11 cellular contexts compared by ENCODE assay signal in the genomic region with DNA sequence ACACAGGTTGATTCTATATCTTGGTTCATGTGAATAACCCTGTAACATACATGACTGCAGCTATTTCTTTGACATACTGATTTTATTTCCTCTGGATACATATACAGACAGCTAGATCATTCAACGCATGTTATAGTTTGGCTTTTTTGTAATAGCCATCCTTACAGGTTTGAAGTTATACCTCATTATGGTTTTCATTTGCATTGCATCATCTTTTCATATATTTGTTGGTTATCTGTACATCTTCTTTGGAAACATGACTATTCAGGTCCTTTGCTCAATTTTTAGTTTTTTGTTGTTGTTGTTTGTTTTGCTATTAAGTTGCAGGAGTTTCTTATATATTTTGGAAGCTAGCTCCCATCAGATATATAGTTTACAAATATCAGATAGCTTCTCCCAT.
"Had no signal": no experiment of that assay in that cellular context is flagged by ENCODE, and none has a peak within 500 bp of the region (broad histone marks: within the 10 kb centered on the region; RNA-seq: fewer than 3 reads in every experiment).

No MANE protein-coding gene starts in this region.

- H2AFZ ChIP-seq: GM23248, GM23338 had no signal

- H3K4me3 ChIP-seq: GM23248, GM23338, HAP-1 had no signal

- H3K36me3 ChIP-seq: HAP-1 had no signal

- H3K4me1 ChIP-seq: HAP-1 had no signal

- H3K9me3 ChIP-seq: HAP-1 had no signal

- H3K27ac ChIP-seq: GM23248 had no signal

- FAIRE-seq: H1, H54 had no signal

- H3K9ac ChIP-seq: GM23248 had no signal

- ATAC-seq: GM23338, HCT116 had no signal

- H3K4me2 ChIP-seq: GM23338 had no signal

- DNase-seq: GM23248, GOT3, H7, H9, HCEC 1CT, HFFc6 had no signal
